ENCODE assay signal across 11 cellular contexts in the genomic region with DNA sequence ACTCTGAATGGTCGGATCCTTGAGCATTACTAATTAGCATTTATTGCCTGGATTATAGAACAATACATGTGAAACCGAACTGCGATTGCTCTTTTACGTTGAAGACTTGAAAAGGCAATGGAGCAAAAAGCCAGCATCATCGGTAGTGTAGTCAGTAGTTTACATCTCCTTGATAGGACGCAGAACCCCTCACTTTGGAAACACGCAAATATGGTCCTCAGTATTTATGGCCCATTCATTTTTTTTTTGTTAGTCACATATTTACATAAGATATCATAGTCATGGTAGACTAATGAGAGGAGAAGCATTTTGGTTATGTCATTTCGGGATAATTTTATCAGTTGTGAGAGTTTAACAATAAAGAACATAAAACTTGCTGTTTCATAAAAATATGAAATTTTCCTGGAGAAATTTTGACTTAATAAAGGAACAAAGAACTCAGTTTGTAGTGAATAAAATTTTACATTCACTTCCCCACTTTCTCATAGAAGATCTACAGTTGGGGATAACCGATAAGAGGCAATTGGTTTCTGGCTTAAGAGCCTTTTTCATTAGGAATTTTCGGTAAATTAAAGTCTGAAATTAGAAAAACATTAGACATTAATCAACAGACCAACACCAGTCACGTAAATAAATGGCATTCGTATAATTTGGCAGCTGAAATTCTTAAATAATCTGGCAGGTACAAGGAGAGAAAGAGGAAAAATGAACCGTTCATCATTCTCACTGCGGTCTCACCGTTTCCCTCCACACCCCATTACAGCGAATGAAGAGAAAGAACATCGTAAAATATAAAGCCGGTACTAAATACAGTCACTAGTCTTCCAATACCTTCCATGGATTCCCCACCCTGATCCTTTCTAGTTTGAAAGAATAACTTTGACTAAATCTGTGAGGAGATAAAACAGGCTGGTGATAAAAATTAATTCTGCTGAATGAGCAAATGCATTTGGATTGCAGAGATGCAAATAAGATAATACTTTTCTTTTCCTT. TPM values are rescaled to one million over a fixed set of nuclear protein-coding genes. Genes with fewer than 3 reads are reported as not detected.
A peak's percentile ranks its signal among the peaks of the same experiment; 100 is the strongest.
DNase-seq lines count a peak whose midpoint lies in the region; ATAC-seq and TF ChIP-seq lines count a peak whose summit lies in the region.
"Had no signal": no experiment of that assay in that cellular context is flagged by ENCODE, and none has a peak within 500 bp of the region (broad histone marks: within the 10 kb centered on the region; RNA-seq: fewer than 3 reads in every experiment).

No MANE protein-coding gene starts in this region.

- H3K36me3 ChIP-seq in gastroesophageal sphincter (peaks cover 0 to 5% of the 10 kb centered on the region in 2 donors), stomach smooth muscle (ENCODE audit: control insufficient read depth in 2 of 2, insufficient read depth in 2 of 2, low read length in 2 of 2) (peaks cover 0 to 3% of the 10 kb centered on the region in 2 donors), adrenal gland (replicated peaks in 1 of 2) (no peaks in the 10 kb centered on the region)

- intact Hi-C loops in adrenal gland (cut with DNase I) = no loop called here

- ATAC-seq in gastroesophageal sphincter = no peak
- ATAC-seq: WTC11 had no signal

- H3K4me1 ChIP-seq in gastroesophageal sphincter (peaks cover 0 to 27% (median 10%) of the 10 kb centered on the region in 3 donors), stomach smooth muscle (ENCODE audit: control insufficient read depth, insufficient read depth, low read length) (peaks cover 10% of the 10 kb centered on the region), adrenal gland (replicated peaks in 1 of 2) (peaks cover 0 to 4% of the 10 kb centered on the region in 2 donors)
- H3K4me1 ChIP-seq: Caco-2 had no signal

- peaks cover 0 to 5% (median 0%) of the 10 kb centered on the region in 3 donors for H3K9me3 ChIP-seq in gastroesophageal sphincter
- H3K9me3 ChIP-seq in stomach smooth muscle (ENCODE audit: control insufficient read depth in 2 of 2, low read length in 2 of 2) = no peaks in the 10 kb centered on the region
- no peaks in the 10 kb centered on the region for H3K9me3 ChIP-seq in adrenal gland (replicated peaks in 1 of 3)
- H3K9me3 ChIP-seq: Caco-2 had no signal

- 16 to 31% methylated on average over 16 to 18 of the region's 18 CpGs for WGBS in gastroesophageal sphincter (ENCODE audit: low coverage in 1 of 2), 2 donors
- WGBS in adrenal gland, 4 donors = 77 to 86% (median 85%) methylated on average over 18 of the region's 18 CpGs

- TF ChIP-seq EP300 in gastroesophageal sphincter (IDR thresholded peaks at IDR 0.05) = no peak

- peak overlapping the region; percentile 77 to 84 for H3K9ac ChIP-seq in stomach smooth muscle (ENCODE audit: low read length in 2 of 2)

- H3K27me3 ChIP-seq in gastroesophageal sphincter (no peaks in the 10 kb centered on the region), stomach smooth muscle (ENCODE audit: control insufficient read depth in 1 of 2, insufficient read depth in 2 of 2, low read length in 2 of 2) (no peaks in the 10 kb centered on the region), adrenal gland (no peaks in the 10 kb centered on the region)

- TF ChIP-seq CTCF in HFF-Myc (IDR thresholded peaks at IDR 0.05; ENCODE audit: low read depth, low read length, missing control alignments) = no peak
- TF ChIP-seq CTCF in gastroesophageal sphincter (IDR thresholded peaks at IDR 0.05) = no peak
- TF ChIP-seq CTCF in adrenal gland (IDR thresholded peaks at IDR 0.05) = no peak

- TF ChIP-seq POLR2A in gastroesophageal sphincter (IDR thresholded peaks at IDR 0.05) (no peak), adrenal gland (IDR thresholded peaks at IDR 0.05) (no peak)

- H3K4me3 ChIP-seq in HFF-Myc (replicated peaks; ENCODE audit: low read depth, low read length) (peak overlapping the region; percentile 59), gastroesophageal sphincter (peak overlapping the region; percentile 60 to 99), stomach smooth muscle (ENCODE audit: low read length in 2 of 2) (peak overlapping the region; percentile 64 to 91), adrenal gland (peak overlapping the region in 1 of 4 donors; percentile 47)

- peak overlapping the region; percentile 83 to 99 (median 90) for H3K27ac ChIP-seq in gastroesophageal sphincter
- peak overlapping the region; percentile 92 for H3K27ac ChIP-seq in stomach smooth muscle (ENCODE audit: low read length)
- H3K27ac ChIP-seq in adrenal gland = peak overlapping the region in 2 of 5 donors; percentile 54 to 89

- DNase-seq in HFF-Myc (ENCODE audit: extremely low read depth, low read depth) = no peak
- DNase-seq in amniotic stem cell (lab: John Stamatoyannopoulos, UW) = peak; percentile 61
- DNase-seq in LoVo (ENCODE audit: low spot score) = no peak
- no peak for DNase-seq in GDM1 (lab: John Stamatoyannopoulos, UW)
- DNase-seq in adrenal gland = no peak
- no peak for DNase-seq in cerebellar cortex (ENCODE audit: low spot score)
- DNase-seq: activated gamma-delta T cell, Caco-2 had no signal

RNA-seq across cellular contexts. Expression of gene BLID, which starts 19.8 kb away (rescaled TPM):
- 10 to 100 TPM in 1 of 4 donors, 1 to 10 TPM in 2, not detected in 1; 1.2 to 13.5 (median 5.4) TPM for total RNA-seq in gastroesophageal sphincter
- total RNA-seq in adrenal gland = 1 to 10 TPM in 2 of 8 donors, under 1 TPM in 2, not detected in 4; 0.27 to 5.9 (median 2.1) TPM
- not detected for polyA plus RNA-seq in adrenal gland
- total RNA-seq: Caco-2, WTC11 had no signal
